ENCODE assay signal across 1 cellular context in the genomic region with DNA sequence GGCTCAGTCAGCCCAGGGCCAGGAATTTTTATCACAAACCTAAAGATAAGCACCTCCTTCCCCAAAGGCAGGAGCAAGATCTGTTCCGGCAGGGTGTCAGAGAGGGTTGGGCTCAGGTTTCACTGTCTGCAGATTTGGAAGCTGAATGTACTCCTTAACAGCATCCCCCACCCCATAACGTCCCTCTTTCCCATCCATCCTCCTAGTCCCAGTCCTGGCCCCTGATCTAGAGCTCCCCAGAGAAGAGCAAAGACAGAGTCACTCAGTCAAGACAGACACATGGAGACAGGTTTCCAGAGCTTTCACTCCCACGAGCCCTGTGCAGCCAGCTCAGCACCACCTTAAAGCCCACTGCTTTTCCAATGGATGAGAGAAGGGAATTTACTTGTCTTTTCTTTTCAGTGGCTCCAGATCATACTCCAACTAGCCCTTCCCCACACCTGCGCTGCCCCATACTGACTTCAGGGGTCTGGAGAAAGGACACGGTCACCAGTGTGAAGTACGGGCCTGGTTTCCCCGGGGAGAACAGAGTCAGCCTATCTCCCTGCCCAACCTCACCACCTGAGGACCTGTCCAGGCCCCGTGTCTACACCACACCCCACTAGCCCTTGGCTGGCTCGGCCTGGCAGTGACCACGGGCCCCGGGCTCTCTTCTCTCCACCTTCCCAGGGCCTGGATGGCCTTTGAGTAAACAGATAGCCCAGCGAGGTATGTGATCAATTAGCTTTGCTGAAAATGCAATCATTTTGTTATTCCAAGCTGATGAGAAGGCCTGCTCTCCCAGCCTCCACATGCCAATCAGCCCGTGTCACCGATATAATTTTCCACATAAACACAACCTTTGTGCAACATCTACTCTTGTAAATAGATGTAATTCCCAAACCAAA.
TF ChIP-seq lines count a peak whose summit lies in the region.

No MANE protein-coding gene starts in this region.

TF ChIP-seq in H1, 55 proteins besides CTCF, POLR2A, EP300 and RAD21 (continued from another document):
- TF ChIP-seq SP1 (IDR thresholded peaks at IDR 0.05; ENCODE audit: low read depth, low read length) (no peak), KDM5A (IDR thresholded peaks at IDR 0.05; ENCODE audit: low read length) (no peak), CBX8 (IDR thresholded peaks at IDR 0.05; ENCODE audit: borderline replicate concordance, low read depth, low read length) (no peak), SIRT6 (IDR thresholded peaks at IDR 0.05; ENCODE audit: low read length) (no peak), GTF2F1 (IDR thresholded peaks at IDR 0.05; ENCODE audit: borderline replicate concordance, low read depth, low read length) (no peak)
